In genomic region chr5:143037708-143038107, GRCh38 we compare ENCODE assay signal across 19 cellular contexts.
A peak's percentile ranks its signal among the peaks of the same experiment; 100 is the strongest.
DNase-seq lines count a peak whose midpoint lies in the region; ATAC-seq, FAIRE-seq and TF ChIP-seq lines count a peak whose summit lies in the region.
"Had no signal": no experiment of that assay in that cellular context is flagged by ENCODE, and none has a peak within 500 bp of the region (broad histone marks: within the 10 kb centered on the region; RNA-seq: fewer than 3 reads in every experiment).

No MANE protein-coding gene starts in this region.

- BruUV-seq in Panc1 (replicated peaks; lab: Mats Ljungman, UMichigan): TSS peak; percentile 21
- no TSS peak for BruUV-seq in endothelial cell of umbilical vein (replicated peaks; lab: Mats Ljungman, UMichigan)

- H3K4me1 ChIP-seq in Panc1 (ENCODE audit: control insufficient read depth, insufficient read depth, low read length): peaks cover 8% of the 10 kb centered on the region
- peaks cover 22% of the 10 kb centered on the region for H3K4me1 ChIP-seq in endothelial cell of umbilical vein (ENCODE audit: control insufficient read depth, extremely low read depth, insufficient read depth, low read length)
- H3K4me1 ChIP-seq in breast epithelium: no peaks in the 10 kb centered on the region
- H3K4me1 ChIP-seq in MM.1S (ENCODE audit: low read length): peaks cover 5% of the 10 kb centered on the region; the same call in 1 of the 2 replicates

- H3K27ac Mint-ChIP-seq in activated naive CD4-positive, alpha-beta T cell treated with anti-CD3 and anti-CD28 coated beads for 36 hours: peak overlapping the region; percentile 34
- peak overlapping the region in 1 of 2 donors; percentile 34 for H3K27ac Mint-ChIP-seq in activated naive CD4-positive, alpha-beta T cell treated with anti-CD3 and anti-CD28 coated beads, Interleukin-2, amount 50 U/mL, for 72 hours
- H3K27ac Mint-ChIP-seq: IgD-negative memory B cell, naive B cell, type B pancreatic cell had no signal

- peaks cover 45% of the 10 kb centered on the region for H3K4me1 Mint-ChIP-seq in activated naive CD4-positive, alpha-beta T cell treated with anti-CD3 and anti-CD28 coated beads for 36 hours (ENCODE audit: low read depth)

- H3F3A ChIP-seq in MM.1S (ENCODE audit: insufficient read depth, low read length): no peaks in the 10 kb centered on the region

- no peaks in the 10 kb centered on the region for H3K79me2 ChIP-seq in endothelial cell of umbilical vein (ENCODE audit: control insufficient read depth, insufficient read depth, low read length)
- H3K79me2 ChIP-seq in MM.1S (ENCODE audit: low read length): no peaks in the 10 kb centered on the region

- no peaks in the 10 kb centered on the region for H3K9me3 Mint-ChIP-seq in activated naive CD4-positive, alpha-beta T cell treated with anti-CD3 and anti-CD28 coated beads for 36 hours
- H3K9me3 Mint-ChIP-seq in activated naive CD4-positive, alpha-beta T cell treated with anti-CD3 and anti-CD28 coated beads, Interleukin-2, amount 50 U/mL, for 72 hours: no peaks in the 10 kb centered on the region
- H3K9me3 Mint-ChIP-seq: IgD-negative memory B cell, naive B cell had no signal

- no peak for ATAC-seq in activated naive CD4-positive, alpha-beta T cell treated with anti-CD3 and anti-CD28 coated beads, Interleukin-2, amount 50 U/mL, for 72 hours
- ATAC-seq in Panc1 (no peak), HG03196 (IDR thresholded peaks at IDR 0.05; ENCODE audit: unreplicated experiment) (no peak)
- ATAC-seq: right cardiac atrium had no signal

- H3K4me3 ChIP-seq in Panc1 (ENCODE audit: low read depth in 2 of 2, low read length in 2 of 2) (no peak overlapping the region), endothelial cell of umbilical vein (replicated peaks in 1 of 3; ENCODE audit: insufficient read depth in 1 of 3, low read depth in 1 of 3, low read length in 3 of 3) (no peak overlapping the region), breast epithelium (no peak overlapping the region), foreskin fibroblast (ENCODE audit: low read depth in 1 of 2, low read length in 2 of 2) (no peak overlapping the region), MM.1S (ENCODE audit: low read length) (no peak overlapping the region)

- CTCF ChIA-PET in activated naive CD4-positive, alpha-beta T cell treated with anti-CD3 and anti-CD28 coated beads for 36 hours (lab: Charles Lee): interaction anchor here (0.7 to 1.0 kb wide), 2 partner anchors 256 to 512 kb away, joined by 3 to 6 read pairs; no protein-coding TSS in a partner anchor
- CTCF ChIA-PET in Panc1 (lab: Charles Lee): no interaction called here
- CTCF ChIA-PET in endothelial cell of umbilical vein (lab: Charles Lee): interaction anchor here (0.9 to 1.5 kb wide), 3 partner anchors 22 to 366 kb away, joined by 3 to 7 read pairs (median 4); partner anchors contain the start of gene NR3C1

- dilution Hi-C loops in endothelial cell of umbilical vein (cut with MboI; ENCODE audit: extremely low pct_ligation_motif_present, low sequenced_read_pairs): no loop called here

- H3K9me1 ChIP-seq in endothelial cell of umbilical vein (replicated peaks; ENCODE audit: control insufficient read depth, extremely low read depth, insufficient read depth, low read length): no peaks in the 10 kb centered on the region

- POLR2A ChIA-PET in Panc1 (lab: Charles Lee): no interaction called here
- POLR2A ChIA-PET in endothelial cell of umbilical vein (lab: Charles Lee): no interaction called here

- H3K4me2 ChIP-seq in endothelial cell of umbilical vein (ENCODE audit: insufficient read depth, low read length): no peak overlapping the region
- no peak overlapping the region for H3K4me2 ChIP-seq in MM.1S (ENCODE audit: low read depth, low read length)

- intact Hi-C loops in activated naive CD4-positive, alpha-beta T cell treated with anti-CD3 and anti-CD28 coated beads for 36 hours (cut with micrococcal nuclease): loop anchor here (2.0 to 10.0 kb wide), 2 partner anchors 17 to 187 kb away; no protein-coding TSS in a partner anchor
- intact Hi-C loops in Panc1 (cut with micrococcal nuclease; ENCODE audit: unreplicated experiment) (no loop called here), endothelial cell of umbilical vein (cut with micrococcal nuclease) (loop anchor here (1.0 to 2.0 kb wide), 3 partner anchors 35 to 89 kb away; no protein-coding TSS in a partner anchor), breast epithelium (cut with DNase I; ENCODE audit: low total_unique reads) (no loop called here)

- no peaks in the 10 kb centered on the region for H3K9me2 ChIP-seq in MM.1S (replicated peaks; ENCODE audit: insufficient read depth, low read length)

- H3K27ac ChIP-seq in Panc1 (ENCODE audit: low read length) (no peak overlapping the region), endothelial cell of umbilical vein (ENCODE audit: insufficient read depth, low read depth, low read length) (peak overlapping the region; percentile 3), breast epithelium (no peak overlapping the region), MM.1S (ENCODE audit: low read length) (no peak overlapping the region)
- H3K27ac ChIP-seq: brain microvascular endothelial cell, HL-60 had no signal

- TF ChIP-seq POLR2A in endothelial cell of umbilical vein (IDR thresholded peaks at IDR 0.05; ENCODE audit: low read depth, low read length) (no peak), breast epithelium (IDR thresholded peaks at IDR 0.05) (no peak)

- no peak for FAIRE-seq in endothelial cell of umbilical vein (lab: Jason Lieb, UNC)
- FAIRE-seq: colon had no signal

- in situ Hi-C loops in Panc1 (cut with HindIII; ENCODE audit: low pct_unique_long_range_greater_than_20kb, low sequenced_read_pairs): no loop called here

- no peaks in the 10 kb centered on the region for H3K27me3 Mint-ChIP-seq in activated naive CD4-positive, alpha-beta T cell treated with anti-CD3 and anti-CD28 coated beads for 36 hours (ENCODE audit: low read depth)
- H3K27me3 Mint-ChIP-seq: IgD-negative memory B cell, naive B cell, type B pancreatic cell had no signal

- no peak for DNase-seq in activated naive CD4-positive, alpha-beta T cell treated with anti-CD3 and anti-CD28 coated beads for 36 hours
- DNase-seq in activated naive CD4-positive, alpha-beta T cell treated with anti-CD3 and anti-CD28 coated beads, Interleukin-2, amount 50 U/mL, for 72 hours (ENCODE audit: low spot score in 2 of 2): no peak
- DNase-seq in Panc1 (ENCODE audit: low read depth, low spot score): no peak
- no peak for DNase-seq in endothelial cell of umbilical vein (ENCODE audit: low read depth, low spot score)
- DNase-seq in breast epithelium (ENCODE audit: low spot score in 2 of 2): no peak
- DNase-seq in foreskin fibroblast: no peak
- no peak for DNase-seq in MM.1S
- DNase-seq: brain microvascular endothelial cell; C1 segment of cervical spinal cord; effector memory CD4-positive, alpha-beta T cell; left cardiac atrium; naive B cell; NCI-H1436 treated with DMSO at 0.1 percent for 48 hours; right cardiac atrium had no signal

- no peak for TF ChIP-seq CTCF in Panc1 (IDR thresholded peaks at IDR 0.05)
- no peak for TF ChIP-seq CTCF in endothelial cell of umbilical vein (IDR thresholded peaks at IDR 0.05; ENCODE audit: extremely low read depth in 1 of 2, insufficient read depth in 1 of 2, low read depth in 1 of 2, low read length in 2 of 2)
- TF ChIP-seq CTCF in breast epithelium (IDR thresholded peaks at IDR 0.05): no peak
- no peak for TF ChIP-seq CTCF in foreskin fibroblast (IDR thresholded peaks at IDR 0.05; ENCODE audit: low read depth, low read length)
- no peak for TF ChIP-seq CTCF in MM.1S (IDR thresholded peaks at IDR 0.05; ENCODE audit: low read length)

- H3K36me3 ChIP-seq in Panc1 (ENCODE audit: control insufficient read depth, insufficient read depth, low read length) (no peaks in the 10 kb centered on the region), endothelial cell of umbilical vein (ENCODE audit: control insufficient read depth in 2 of 2, extremely low read depth in 1 of 2, insufficient read depth in 2 of 2, low read length in 2 of 2) (no peaks in the 10 kb centered on the region), breast epithelium (no peaks in the 10 kb centered on the region), MM.1S (replicated peaks; ENCODE audit: insufficient read depth, low read length) (no peaks in the 10 kb centered on the region)
- H3K36me3 ChIP-seq: brain microvascular endothelial cell had no signal

- H3K27me3 ChIP-seq in Panc1 (ENCODE audit: control insufficient read depth, insufficient read depth, low read length) (no peaks in the 10 kb centered on the region), endothelial cell of umbilical vein (ENCODE audit: control insufficient read depth in 2 of 2, insufficient read depth in 2 of 2, low read length in 2 of 2) (no peaks in the 10 kb centered on the region), breast epithelium (no peaks in the 10 kb centered on the region), MM.1S (replicated peaks; ENCODE audit: insufficient read depth, low read length) (no peaks in the 10 kb centered on the region)
- H3K27me3 ChIP-seq: brain microvascular endothelial cell had no signal

- H3K36me3 Mint-ChIP-seq in activated naive CD4-positive, alpha-beta T cell treated with anti-CD3 and anti-CD28 coated beads for 36 hours (ENCODE audit: low read depth): peaks cover 8% of the 10 kb centered on the region
- peaks cover 6 to 9% of the 10 kb centered on the region in 2 donors for H3K36me3 Mint-ChIP-seq in activated naive CD4-positive, alpha-beta T cell treated with anti-CD3 and anti-CD28 coated beads, Interleukin-2, amount 50 U/mL, for 72 hours

- H3K4me3 Mint-ChIP-seq in activated naive CD4-positive, alpha-beta T cell treated with anti-CD3 and anti-CD28 coated beads for 36 hours: no peak overlapping the region
- H3K4me3 Mint-ChIP-seq: IgD-negative memory B cell, naive B cell, type B pancreatic cell had no signal

- H3K9me3 ChIP-seq in Panc1 (ENCODE audit: control insufficient read depth, insufficient read depth, low read depth, low read length) (no peaks in the 10 kb centered on the region), endothelial cell of umbilical vein (replicated peaks; ENCODE audit: control insufficient read depth, insufficient read depth, low read length) (no peaks in the 10 kb centered on the region), breast epithelium (no peaks in the 10 kb centered on the region), MM.1S (replicated peaks; ENCODE audit: insufficient read depth, low read length) (no peaks in the 10 kb centered on the region)

- H4K20me1 ChIP-seq in endothelial cell of umbilical vein (replicated peaks; ENCODE audit: control insufficient read depth, extremely low read depth, insufficient read depth, low read length): no peaks in the 10 kb centered on the region
- no peaks in the 10 kb centered on the region for H4K20me1 ChIP-seq in MM.1S (ENCODE audit: insufficient read depth, low read length)

- H3K9ac ChIP-seq in endothelial cell of umbilical vein (replicated peaks; ENCODE audit: extremely low read depth, insufficient read depth, low read length) (no peak overlapping the region), MM.1S (ENCODE audit: low read length) (no peak overlapping the region)

- H2AFZ ChIP-seq in endothelial cell of umbilical vein (ENCODE audit: low read depth, low read length) (no peak overlapping the region), MM.1S (ENCODE audit: low read length) (no peak overlapping the region)

Comparison
In these comparisons a context has a peak if more than half of its experiments do, and no peak if none do; other contexts are left out.
1. intact Hi-C loops: an anchor here in activated naive CD4-positive, alpha-beta T cell treated with anti-CD3 and anti-CD28 coated beads for 36 hours (2.0 to 10.0 kb wide) and endothelial cell of umbilical vein (1.0 to 2.0 kb wide); none called in Panc1 and breast epithelium.